Comparison of ENCODE assay signal across 16 cellular contexts in the genomic region with DNA sequence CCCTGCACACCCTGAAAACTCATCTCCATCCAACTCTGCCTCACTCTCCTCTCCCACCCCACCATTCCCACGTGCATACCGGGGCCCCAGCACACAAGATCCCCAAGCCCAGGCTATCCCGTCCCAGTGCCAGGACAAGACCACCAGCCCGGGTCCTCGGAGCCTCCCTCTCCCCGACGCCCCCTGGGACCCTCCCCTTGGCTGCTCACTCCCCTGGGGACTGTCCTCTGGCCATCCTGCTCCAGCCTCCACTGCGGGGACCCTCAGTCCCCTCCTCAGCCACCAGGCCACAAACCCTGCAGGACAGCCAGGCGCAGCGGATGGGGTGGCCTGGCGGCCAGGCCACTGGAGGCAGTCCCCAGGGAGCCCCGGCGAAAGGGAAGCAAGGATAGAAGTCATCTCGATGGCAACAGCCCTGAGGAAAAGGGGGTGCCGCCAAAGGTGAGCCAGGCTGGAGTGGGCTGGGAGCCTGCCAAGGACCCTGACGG.
DNase-seq lines count a peak whose midpoint lies in the region; ATAC-seq, FAIRE-seq and TF ChIP-seq lines count a peak whose summit lies in the region.
"Had no signal": no experiment of that assay in that cellular context is flagged by ENCODE, and none has a peak within 500 bp of the region (broad histone marks: within the 10 kb centered on the region; RNA-seq: fewer than 3 reads in every experiment).

No MANE protein-coding gene starts in this region.

- H3K4me1 ChIP-seq in H9 (ENCODE audit: insufficient read depth, low read length) (peaks cover 11% of the 10 kb centered on the region; the same call in 1 of the 2 replicates), kidney (ENCODE audit: control insufficient read depth in 1 of 2, insufficient read depth in 1 of 2, low read depth in 1 of 2, low read length in 2 of 2) (peaks cover 39 to 44% of the 10 kb centered on the region in 2 donors), adrenal gland (replicated peaks in 1 of 2) (no peaks in the 10 kb centered on the region)

- no peaks in the 10 kb centered on the region for H3K27me3 ChIP-seq in H9 (ENCODE audit: insufficient read depth, low read length)
- no peaks in the 10 kb centered on the region for H3K27me3 ChIP-seq in adrenal gland
- H3K27me3 ChIP-seq: esophagus squamous epithelium, suprapubic skin had no signal

- H3K14ac ChIP-seq in H9 (ENCODE audit: insufficient read depth, low read length), result peak overlapping the region; percentile 66

- H3K9me3 ChIP-seq in H9 (ENCODE audit: control insufficient read depth, low read depth, low read length), result no peaks in the 10 kb centered on the region
- no peaks in the 10 kb centered on the region for H3K9me3 ChIP-seq in kidney (ENCODE audit: control insufficient read depth in 1 of 2, low read length in 2 of 2)
- H3K9me3 ChIP-seq in adrenal gland (replicated peaks in 1 of 3), result no peaks in the 10 kb centered on the region
- H3K9me3 ChIP-seq: esophagus squamous epithelium, suprapubic skin had no signal

- H3K4ac ChIP-seq in H9 (ENCODE audit: low read depth, low read length), result no peak overlapping the region; the same call in 1 of the 2 replicates

- no peak overlapping the region for H3K4me2 ChIP-seq in H9 (ENCODE audit: insufficient read depth, insufficient read length, low read length)

- H3T11ph ChIP-seq in H9 (ENCODE audit: low read length), result no peak overlapping the region

- no peak overlapping the region for H3K27ac ChIP-seq in H9 (ENCODE audit: insufficient read length, low read depth, low read length)
- peak overlapping the region; percentile 93 for H3K27ac ChIP-seq in kidney (ENCODE audit: low read depth in 2 of 2, low read length in 2 of 2)
- H3K27ac ChIP-seq in adrenal gland, result peak overlapping the region in 1 of 5 donors; percentile 52
- H3K27ac ChIP-seq: esophagus squamous epithelium, suprapubic skin had no signal

- WGBS in H9 (ENCODE audit: extremely low coverage, insufficient read length, low lambda C conversion rate), result no CpG with 5 or more reads among the region's 16 CpGs
- WGBS in adrenal gland, 4 donors, result 63 to 74% (median 64%) methylated on average over 6 to 16 of the region's 16 CpGs

- H3K27ac Mint-ChIP-seq in H9 (peak overlapping the region; percentile 69 to 99 (median 92); a peak in 6 of 7 replicates), WTC11 (peak overlapping the region; percentile 82), progenitor cell of endocrine pancreas (peak overlapping the region; percentile 98)
- H3K27ac Mint-ChIP-seq: activated T-helper 2 cell treated with anti-CD3 and anti-CD28 coated beads, Interferon-gamma antibody, Interleukin-2, Interleukin-4, amounts not matched to agents 10 μg/mL and 5 μg/mL and 100 μg/mL, durations not matched to agents 14 hours and 24 hours and 36 hours had no signal

- H3K4me3 Mint-ChIP-seq in H9 (peak overlapping the region in 1 of 2 experiments; percentile 53; a peak in 2 of 5 replicates), WTC11 (peak overlapping the region; percentile 34; the same call in 1 of the 2 replicates), progenitor cell of endocrine pancreas (ENCODE audit: low read depth) (no peak overlapping the region)
- H3K4me3 Mint-ChIP-seq: CD14-positive monocyte had no signal

- H3K27me3 Mint-ChIP-seq in H9 (ENCODE audit: low read depth) (peaks cover 12% of the 10 kb centered on the region), WTC11 (ENCODE audit: low read depth) (peaks cover 5% of the 10 kb centered on the region), progenitor cell of endocrine pancreas (no peaks in the 10 kb centered on the region)

- no peak overlapping the region for H4K5ac ChIP-seq in H9 (ENCODE audit: insufficient read length, low read depth, low read length)

- H3K56ac ChIP-seq in H9 (ENCODE audit: insufficient read length, low read depth, low read length), result no peak overlapping the region

- ATAC-seq in WTC11 (no peak), HG02885 (IDR thresholded peaks at IDR 0.05; ENCODE audit: poor library complexity, unreplicated experiment) (no peak)
- ATAC-seq: left cardiac atrium had no signal

- no peak for TF ChIP-seq POLR2A in adrenal gland (IDR thresholded peaks at IDR 0.05)

- no peaks in the 10 kb centered on the region for H3K79me2 ChIP-seq in H9 (ENCODE audit: insufficient read depth, low read length)

- POLR2A ChIA-PET in WTC11 (lab: Charles Lee), result interaction anchor here (1.1 to 1.3 kb wide), 3 partner anchors 61 to 391 kb away, joined by 3 to 5 read pairs (median 4); partner anchors contain the start of gene IER5L

- no peak overlapping the region for H4K8ac ChIP-seq in H9 (replicated peaks; ENCODE audit: insufficient read length, low read depth, low read length)

- H3K4me1 Mint-ChIP-seq in H9 (peaks cover 59 to 78% of the 10 kb centered on the region in 2 experiments), WTC11 (peaks cover 69% of the 10 kb centered on the region), progenitor cell of endocrine pancreas (ENCODE audit: low read depth) (peaks cover 59% of the 10 kb centered on the region)

- H3K9ac ChIP-seq in H9 (ENCODE audit: extremely low read depth, insufficient read length, low read length) (no peak overlapping the region), kidney (ENCODE audit: low read length in 2 of 2) (peak overlapping the region in 1 of 2 donors; percentile 51)

- no peak overlapping the region for H2BK20ac ChIP-seq in H9 (ENCODE audit: low read depth, low read length, poor library complexity, severe bottlenecking)

- no peaks in the 10 kb centered on the region for H3K79me1 ChIP-seq in H9 (ENCODE audit: insufficient read depth, low read depth, low read length, poor library complexity, severe bottlenecking)

- no peaks in the 10 kb centered on the region; a peak in 1 of 5 replicates for H3K9me3 Mint-ChIP-seq in H9
- H3K9me3 Mint-ChIP-seq in WTC11, result no peaks in the 10 kb centered on the region
- H3K9me3 Mint-ChIP-seq in progenitor cell of endocrine pancreas (ENCODE audit: low read depth), result no peaks in the 10 kb centered on the region
- H3K9me3 Mint-ChIP-seq: activated T-helper 2 cell treated with anti-CD3 and anti-CD28 coated beads, Interferon-gamma antibody, Interleukin-2, Interleukin-4, amounts not matched to agents 10 μg/mL and 5 μg/mL and 100 μg/mL, durations not matched to agents 14 hours and 24 hours and 36 hours had no signal

- peak overlapping the region; percentile 2 for H3K18ac ChIP-seq in H9 (ENCODE audit: insufficient read length, low read depth, low read length)

- H2BK15ac ChIP-seq in H9 (ENCODE audit: low read depth, low read length), result no peak overlapping the region

- peak overlapping the region; percentile 13 for H2BK12ac ChIP-seq in H9 (ENCODE audit: insufficient read length, low read depth, low read length)

- no peak overlapping the region for H2AFZ ChIP-seq in H9 (ENCODE audit: low read length)

- H2AK5ac ChIP-seq in H9 (ENCODE audit: insufficient read length, low read length), result no peak overlapping the region

- no peak overlapping the region for H2BK120ac ChIP-seq in H9 (ENCODE audit: low read depth, low read length, poor library complexity, severe bottlenecking)

- no peaks in the 10 kb centered on the region for H3K36me3 ChIP-seq in kidney (ENCODE audit: control insufficient read depth in 1 of 2, insufficient read depth in 2 of 2, low read length in 2 of 2)
- H3K36me3 ChIP-seq in adrenal gland (replicated peaks in 1 of 2), result no peaks in the 10 kb centered on the region
- H3K36me3 ChIP-seq: esophagus squamous epithelium, suprapubic skin had no signal

- peak overlapping the region; percentile 58 for H4K91ac ChIP-seq in H9 (ENCODE audit: insufficient read length, low read depth, low read length)

- no peaks in the 10 kb centered on the region for H4K20me1 ChIP-seq in H9 (ENCODE audit: control insufficient read depth, insufficient read depth, insufficient read length)

- no peak for TF ChIP-seq CTCF in H9 (conservative IDR thresholded peaks at IDR 0.05)
- no peak for TF ChIP-seq CTCF in WTC11 (IDR thresholded peaks at IDR 0.05)
- TF ChIP-seq CTCF in kidney (IDR thresholded peaks at IDR 0.05; ENCODE audit: borderline replicate concordance, extremely low read depth, insufficient read depth), result no peak
- TF ChIP-seq CTCF in progenitor cell of endocrine pancreas (IDR thresholded peaks at IDR 0.05; ENCODE audit: unreplicated experiment), result no peak
- no peak for TF ChIP-seq CTCF in adrenal gland (IDR thresholded peaks at IDR 0.05)

- H2BK5ac ChIP-seq in H9 (ENCODE audit: insufficient read length, low read length), result no peak overlapping the region

- peaks cover 5% of the 10 kb centered on the region for H3K23me2 ChIP-seq in H9 (ENCODE audit: insufficient read length, low read depth, low read length, poor library complexity, severe bottlenecking)

- H3K36me3 Mint-ChIP-seq in H9 (ENCODE audit: insufficient read depth in 1 of 3, low read depth in 3 of 3), result no peaks in the 10 kb centered on the region; a peak in 1 of 7 replicates
- H3K36me3 Mint-ChIP-seq in WTC11, result no peaks in the 10 kb centered on the region
- no peaks in the 10 kb centered on the region for H3K36me3 Mint-ChIP-seq in progenitor cell of endocrine pancreas (ENCODE audit: insufficient read depth)

- no peak for DNase-seq in H9
- no peak for DNase-seq in WTC11 (ENCODE audit: low spot score)
- peak; percentile 78 for DNase-seq in kidney
- DNase-seq in progenitor cell of endocrine pancreas (ENCODE audit: low spot score, unreplicated experiment), result no peak
- no peak for DNase-seq in NCI-H128 (lab: John Stamatoyannopoulos, UW; ENCODE audit: unreplicated experiment)
- DNase-seq in T-helper 9 cell, result no peak
- no peak for DNase-seq in adrenal gland
- DNase-seq: cortex of kidney, esophagus squamous epithelium, head of caudate nucleus, NCI-H187 treated with DMSO at 0.1 percent for 48 hours had no signal

- intact Hi-C loops in kidney (cut with DNase I), result no loop called here
- intact Hi-C loops in adrenal gland (cut with DNase I), result no loop called here

- no peak overlapping the region for H3K23ac ChIP-seq in H9 (ENCODE audit: insufficient read length, low read depth, low read length)

- no peak for FAIRE-seq in kidney (lab: Jason Lieb, UNC)

- CTCF ChIA-PET in WTC11 (lab: Charles Lee), result interaction anchor here (0.6 to 1.4 kb wide), 5 partner anchors 10 to 419 kb away, joined by 3 to 4 read pairs (median 3); no protein-coding TSS in a partner anchor

- H3K4me3 ChIP-seq in kidney (ENCODE audit: low read length in 2 of 2) (no peak overlapping the region), adrenal gland (no peak overlapping the region)
- H3K4me3 ChIP-seq: esophagus squamous epithelium, suprapubic skin had no signal

TF ChIP-seq in WTC11, 78 proteins besides CTCF, POLR2A, EP300 and RAD21:
- no peak for TF ChIP-seq KAT7 (CRISPR knock-in tag; IDR thresholded peaks at IDR 0.05; ENCODE audit: borderline replicate concordance)
